In the genomic region with DNA sequence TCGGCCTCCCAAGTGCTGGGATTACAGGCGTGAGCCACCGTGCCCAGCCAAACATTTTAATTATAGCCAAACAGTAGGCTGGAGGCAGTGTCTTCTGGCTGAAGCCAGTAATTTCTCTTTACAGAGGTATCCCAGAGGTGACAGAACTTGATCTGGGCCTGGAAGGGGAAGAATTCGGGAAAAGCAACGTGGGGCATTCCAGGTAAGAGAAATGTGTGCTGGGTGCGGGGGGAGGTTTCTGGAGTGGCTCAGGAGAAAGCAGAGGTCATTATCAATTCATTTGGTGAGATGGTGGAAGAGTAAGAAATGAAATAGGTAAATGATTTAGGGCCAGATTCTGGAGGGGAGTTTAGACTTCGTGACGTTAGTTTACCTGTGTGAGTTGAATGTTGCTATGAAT, we compare ENCODE assay signal across 20 cellular contexts. TPM values are rescaled to one million over a fixed set of nuclear protein-coding genes. Genes with fewer than 3 reads are reported as not detected.
DNase-seq lines count a peak whose midpoint lies in the region; ATAC-seq and TF ChIP-seq lines count a peak whose summit lies in the region.
"Had no signal": no experiment of that assay in that cellular context is flagged by ENCODE, and none has a peak within 500 bp of the region (broad histone marks: within the 10 kb centered on the region; RNA-seq: fewer than 3 reads in every experiment).

No MANE protein-coding gene starts in this region.

- DNase-seq in CD4-positive, alpha-beta memory T cell: no peak
- DNase-seq in H9 (no peak), glutamatergic neuron (no peak), brain microvascular endothelial cell (no peak), HFFc6 (no peak)
- DNase-seq in natural killer cell treated with Interleukin-12 subunit alpha and Interleukin-12 subunit beta and Interleukin-15 and Interleukin-18, amount 100 ng/mL, for 72 hours (ENCODE audit: low spot score): no peak
- DNase-seq: CD8-positive, alpha-beta memory T cell; DMS79; H7; IMR-90; NCI-H1417 treated with DMSO at 0.1 percent for 48 hours; NCI-H187 treated with DMSO at 0.1 percent for 48 hours; NCI-H2227 treated with DMSO at 0.1 percent for 48 hours; NCI-H510A treated with DMSO at 0.1 percent for 48 hours; NCI-H82; RPMI8226; SIG-M5 had no signal

- H2BK15ac ChIP-seq in H9 (ENCODE audit: low read depth, low read length): no peak overlapping the region

- intact Hi-C loops in CD4-positive, alpha-beta memory T cell (cut with micrococcal nuclease): no loop called here

- WGBS in H9 (ENCODE audit: extremely low coverage, insufficient read length, low lambda C conversion rate): no CpG with 5 or more reads among the region's 8 CpGs

- no peaks in the 10 kb centered on the region for H3K9me3 ChIP-seq in CD4-positive, alpha-beta memory T cell (ENCODE audit: control insufficient read depth in 1 of 2, low read length in 2 of 2)
- no peaks in the 10 kb centered on the region for H3K9me3 ChIP-seq in H9 (ENCODE audit: control insufficient read depth, low read depth, low read length)
- H3K9me3 ChIP-seq: A549 had no signal

- H3K14ac ChIP-seq in H9 (ENCODE audit: insufficient read depth, low read length): no peak overlapping the region

- H3K79me2 ChIP-seq in H9 (ENCODE audit: insufficient read depth, low read length): peaks cover 14% of the 10 kb centered on the region

- peaks cover 24% of the 10 kb centered on the region for H3K4me1 ChIP-seq in CD4-positive, alpha-beta memory T cell (ENCODE audit: insufficient read depth, low read length)
- H3K4me1 ChIP-seq in H9 (ENCODE audit: insufficient read depth, low read length): peaks cover 8% of the 10 kb centered on the region; the same call in 1 of the 2 replicates

- H3K4ac ChIP-seq in H9 (ENCODE audit: low read depth, low read length): no peak overlapping the region

- no peak overlapping the region for H3K9ac ChIP-seq in H9 (ENCODE audit: extremely low read depth, insufficient read length, low read length)

- no peak overlapping the region for H2BK12ac ChIP-seq in H9 (ENCODE audit: insufficient read length, low read depth, low read length)

- no peaks in the 10 kb centered on the region for H3K36me3 ChIP-seq in CD4-positive, alpha-beta memory T cell (ENCODE audit: insufficient read depth, low read length)
- H3K36me3 ChIP-seq in brain microvascular endothelial cell (replicated peaks): no peaks in the 10 kb centered on the region

- no peak for ATAC-seq in natural killer cell treated with Interleukin-12 subunit alpha and Interleukin-12 subunit beta and Interleukin-15 and Interleukin-18, amount 100 ng/mL, for 72 hours
- ATAC-seq in GM19035 (IDR thresholded peaks at IDR 0.05; ENCODE audit: unreplicated experiment): no peak
- ATAC-seq: A549 had no signal

- POLR2A ChIA-PET in CD4-positive, alpha-beta memory T cell (lab: Charles Lee; ENCODE audit: partially characterized antibody): no interaction called here

- no peak overlapping the region for H4K5ac ChIP-seq in H9 (ENCODE audit: insufficient read length, low read depth, low read length)

- H3K4me2 ChIP-seq in H9 (ENCODE audit: insufficient read depth, insufficient read length, low read length): no peak overlapping the region
- H3K4me2 ChIP-seq: A549 had no signal

- H3K27me3 Mint-ChIP-seq in CD4-positive, alpha-beta memory T cell: no peaks in the 10 kb centered on the region
- H3K27me3 Mint-ChIP-seq in H9 (ENCODE audit: low read depth) (no peaks in the 10 kb centered on the region), glutamatergic neuron (ENCODE audit: unreplicated experiment) (peaks cover 14% of the 10 kb centered on the region), HFFc6 (ENCODE audit: insufficient read depth) (peaks cover 2% of the 10 kb centered on the region)
- H3K27me3 Mint-ChIP-seq in natural killer cell treated with Interleukin-12 subunit alpha and Interleukin-12 subunit beta and Interleukin-15 and Interleukin-18, amount 100 ng/mL, for 72 hours: no peaks in the 10 kb centered on the region
- H3K27me3 Mint-ChIP-seq: CD8-positive, alpha-beta memory T cell had no signal

- no peak overlapping the region for H2BK5ac ChIP-seq in H9 (ENCODE audit: insufficient read length, low read length)

- no peak overlapping the region for H3K56ac ChIP-seq in H9 (ENCODE audit: insufficient read length, low read depth, low read length)

- H3K36me3 Mint-ChIP-seq in CD4-positive, alpha-beta memory T cell: peaks cover 6 to 17% of the 10 kb centered on the region in 2 donors
- H3K36me3 Mint-ChIP-seq in H9 (ENCODE audit: insufficient read depth in 1 of 3, low read depth in 3 of 3) (peaks cover 0 to 4% (median 4%) of the 10 kb centered on the region in 3 experiments; a peak in 3 of 7 replicates), glutamatergic neuron (ENCODE audit: unreplicated experiment) (peaks cover 7% of the 10 kb centered on the region), HFFc6 (ENCODE audit: low read depth) (peaks cover 15% of the 10 kb centered on the region)
- peaks cover 20% of the 10 kb centered on the region for H3K36me3 Mint-ChIP-seq in natural killer cell treated with Interleukin-12 subunit alpha and Interleukin-12 subunit beta and Interleukin-15 and Interleukin-18, amount 100 ng/mL, for 72 hours

- H3K27me3 ChIP-seq in CD4-positive, alpha-beta memory T cell (ENCODE audit: insufficient read depth, low read length): no peaks in the 10 kb centered on the region
- H3K27me3 ChIP-seq in H9 (ENCODE audit: insufficient read depth, low read length) (no peaks in the 10 kb centered on the region), brain microvascular endothelial cell (replicated peaks) (no peaks in the 10 kb centered on the region)

- H3K9me3 Mint-ChIP-seq in CD4-positive, alpha-beta memory T cell: no peaks in the 10 kb centered on the region
- H3K9me3 Mint-ChIP-seq in H9 (no peaks in the 10 kb centered on the region), glutamatergic neuron (ENCODE audit: unreplicated experiment) (peaks cover 22% of the 10 kb centered on the region), HFFc6 (no peaks in the 10 kb centered on the region)
- no peaks in the 10 kb centered on the region for H3K9me3 Mint-ChIP-seq in natural killer cell treated with Interleukin-12 subunit alpha and Interleukin-12 subunit beta and Interleukin-15 and Interleukin-18, amount 100 ng/mL, for 72 hours
- H3K9me3 Mint-ChIP-seq: CD8-positive, alpha-beta memory T cell had no signal

- TF ChIP-seq CTCF in H9 (conservative IDR thresholded peaks at IDR 0.05) (no peak), glutamatergic neuron (IDR thresholded peaks at IDR 0.05; ENCODE audit: partially characterized antibody, unreplicated experiment) (no peak), brain microvascular endothelial cell (IDR thresholded peaks at IDR 0.05; ENCODE audit: low read depth, low read length, missing control alignments) (no peak), HFFc6 (IDR thresholded peaks at IDR 0.05) (no peak)

- H3K23ac ChIP-seq in H9 (ENCODE audit: insufficient read length, low read depth, low read length): no peak overlapping the region

- H3K4me3 Mint-ChIP-seq in CD4-positive, alpha-beta memory T cell: peak overlapping the region in 1 of 8 donors; percentile 1
- peak overlapping the region in 1 of 2 experiments; percentile 23; a peak in 2 of 5 replicates for H3K4me3 Mint-ChIP-seq in H9
- H3K4me3 Mint-ChIP-seq in glutamatergic neuron (ENCODE audit: unreplicated experiment): no peak overlapping the region
- H3K4me3 Mint-ChIP-seq in natural killer cell treated with Interleukin-12 subunit alpha and Interleukin-12 subunit beta and Interleukin-15 and Interleukin-18, amount 100 ng/mL, for 72 hours: peak overlapping the region; percentile 57
- H3K4me3 Mint-ChIP-seq in HFFc6: no peak overlapping the region

- peaks cover 13% of the 10 kb centered on the region for H3K23me2 ChIP-seq in H9 (ENCODE audit: insufficient read length, low read depth, low read length, poor library complexity, severe bottlenecking)

- in situ Hi-C loops in brain microvascular endothelial cell (cut with HindIII; ENCODE audit: low pct_ligation_motif_present, low sequenced_read_pairs): no loop called here

- no peak overlapping the region for H2BK120ac ChIP-seq in H9 (ENCODE audit: low read depth, low read length, poor library complexity, severe bottlenecking)

- no peak overlapping the region for H2AK5ac ChIP-seq in H9 (ENCODE audit: insufficient read length, low read length)

- H3K4me1 Mint-ChIP-seq in CD4-positive, alpha-beta memory T cell: peaks cover 31 to 33% (median 32%) of the 10 kb centered on the region in 4 donors
- H3K4me1 Mint-ChIP-seq in H9 (peaks cover 38 to 43% of the 10 kb centered on the region in 2 experiments), glutamatergic neuron (ENCODE audit: low read depth, unreplicated experiment) (peaks cover 20% of the 10 kb centered on the region), HFFc6 (ENCODE audit: low read depth) (peaks cover 51% of the 10 kb centered on the region)
- peaks cover 45 to 47% of the 10 kb centered on the region in 2 donors for H3K4me1 Mint-ChIP-seq in natural killer cell treated with Interleukin-12 subunit alpha and Interleukin-12 subunit beta and Interleukin-15 and Interleukin-18, amount 100 ng/mL, for 72 hours (ENCODE audit: low read depth in 2 of 2)

- no peak overlapping the region for H4K8ac ChIP-seq in H9 (replicated peaks; ENCODE audit: insufficient read length, low read depth, low read length)

- H2AFZ ChIP-seq in H9 (ENCODE audit: low read length): no peak overlapping the region

- no peak overlapping the region for H3K4me3 ChIP-seq in CD4-positive, alpha-beta memory T cell (ENCODE audit: low read length in 2 of 2)
- H3K4me3 ChIP-seq in brain microvascular endothelial cell (ENCODE audit: low read depth, low read length): no peak overlapping the region
- H3K4me3 ChIP-seq: A549 had no signal

- H3K27ac ChIP-seq in CD4-positive, alpha-beta memory T cell (ENCODE audit: low read depth, low read length): no peak overlapping the region
- no peak overlapping the region for H3K27ac ChIP-seq in H9 (ENCODE audit: insufficient read length, low read depth, low read length)
- no peak overlapping the region for H3K27ac ChIP-seq in brain microvascular endothelial cell
- H3K27ac ChIP-seq: A549, HL-60 had no signal

- H4K20me1 ChIP-seq in H9 (ENCODE audit: control insufficient read depth, insufficient read depth, insufficient read length): no peaks in the 10 kb centered on the region

- H3T11ph ChIP-seq in H9 (ENCODE audit: low read length): no peak overlapping the region

- peak overlapping the region; percentile 19 to 77 (median 49) for H3K27ac Mint-ChIP-seq in CD4-positive, alpha-beta memory T cell
- H3K27ac Mint-ChIP-seq in H9 (peak overlapping the region in 2 of 3 experiments; percentile 2 to 43; a peak in 4 of 7 replicates), glutamatergic neuron (ENCODE audit: unreplicated experiment) (peak overlapping the region; percentile 31), HFFc6 (no peak overlapping the region; the same call in 1 of the 2 replicates)
- H3K27ac Mint-ChIP-seq in natural killer cell treated with Interleukin-12 subunit alpha and Interleukin-12 subunit beta and Interleukin-15 and Interleukin-18, amount 100 ng/mL, for 72 hours: peak overlapping the region; percentile 97 to 98

- no peaks in the 10 kb centered on the region for H3K79me1 ChIP-seq in H9 (ENCODE audit: insufficient read depth, low read depth, low read length, poor library complexity, severe bottlenecking)

- CTCF ChIA-PET in CD4-positive, alpha-beta memory T cell (lab: Charles Lee; ENCODE audit: partially characterized antibody): no interaction called here

- H3K18ac ChIP-seq in H9 (ENCODE audit: insufficient read length, low read depth, low read length): no peak overlapping the region

- H2BK20ac ChIP-seq in H9 (ENCODE audit: low read depth, low read length, poor library complexity, severe bottlenecking): no peak overlapping the region

- H4K91ac ChIP-seq in H9 (ENCODE audit: insufficient read length, low read depth, low read length): no peak overlapping the region

RNA-seq across cellular contexts. Expression of a gene that starts 2.4 kb away (rescaled TPM):
- 10 to 100 TPM; 20.2 to 23.2 TPM for total RNA-seq in CD4-positive, alpha-beta memory T cell
- polyA plus RNA-seq in CD4-positive, alpha-beta memory T cell: 10 to 100 TPM; 14.0 to 21.5 TPM
- total RNA-seq in H9 (2021) (4.9 and 6.3 TPM in 2 replicates), glutamatergic neuron (ENCODE audit: unreplicated experiment) (12.8 TPM)
- total RNA-seq in natural killer cell treated with Interleukin-12 subunit alpha and Interleukin-12 subunit beta and Interleukin-15 and Interleukin-18, amount 100 ng/mL, for 72 hours: 10 to 100 TPM; 19.1 to 19.3 TPM
- total RNA-seq in HFFc6 (2021; fragmentation: NEBNext Ultra II Directional; extraction: Animal tissue kit (Norgen Biotek cat#: 25700)): 10 to 100 TPM in 4 of 6 experiments, 1 to 10 TPM in 2; 9.0 to 11.3 (median 10.8) TPM

RNA-seq across cellular contexts. Expression of a gene that starts 2.7 kb away (rescaled TPM):
- 10 to 100 TPM; 17.9 to 24.9 TPM for total RNA-seq in CD4-positive, alpha-beta memory T cell
- polyA plus RNA-seq in CD4-positive, alpha-beta memory T cell: 1 to 10 TPM; 4.1 to 7.3 TPM
- total RNA-seq in H9 (2021): 107 and 110 TPM in 2 replicates
- 311 TPM for total RNA-seq in glutamatergic neuron (ENCODE audit: unreplicated experiment)
- 10 to 100 TPM; 65.8 to 96.5 TPM for total RNA-seq in natural killer cell treated with Interleukin-12 subunit alpha and Interleukin-12 subunit beta and Interleukin-15 and Interleukin-18, amount 100 ng/mL, for 72 hours
- total RNA-seq in HFFc6 (2021; fragmentation: NEBNext Ultra II Directional; extraction: Animal tissue kit (Norgen Biotek cat#: 25700)): 10 to 100 TPM; 25.8 to 31.6 (median 26.5) TPM
